Comparison of ENCODE assay signal across 1 cellular context in the genomic region with DNA sequence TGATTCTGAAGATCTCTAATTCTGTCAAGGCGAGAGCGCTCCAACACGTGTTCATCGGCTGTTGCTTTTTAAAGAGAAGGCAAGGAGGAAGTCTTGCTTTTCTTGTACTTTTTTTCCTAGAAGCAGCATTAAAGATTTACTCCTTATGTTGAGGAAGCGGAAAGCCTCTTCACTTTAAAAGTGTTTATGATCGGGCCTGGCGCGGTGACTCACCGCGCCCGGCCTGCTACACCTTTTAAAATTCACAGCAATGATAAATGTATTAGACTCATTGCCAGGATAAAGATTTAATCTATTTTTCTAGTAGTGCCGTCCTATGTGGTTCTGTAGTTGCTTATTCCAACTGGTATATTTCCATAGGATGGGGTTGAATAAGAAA.
A peak's percentile ranks its signal among the peaks of the same experiment; 100 is the strongest.
TF ChIP-seq lines count a peak whose summit lies in the region.

No MANE protein-coding gene starts in this region.

TF ChIP-seq in GM12878, 131 proteins besides CTCF, POLR2A, EP300 and RAD21:
- peak; percentile 42; the same call in 1 of the 2 replicates for TF ChIP-seq MTA3 (IDR thresholded peaks at IDR 0.05; ENCODE audit: borderline replicate concordance, low read length)
- no peak for TF ChIP-seq HDGF (IDR thresholded peaks at IDR 0.05)
- TF ChIP-seq ZBED1 (IDR thresholded peaks at IDR 0.05; ENCODE audit: borderline replicate concordance) = no peak
- 0 out of 2 replicates have a peak, but pooled peaks have one; percentile 12 for TF ChIP-seq SMAD5 (IDR thresholded peaks at IDR 0.05; ENCODE audit: low read depth)
- TF ChIP-seq ZNF207 (IDR thresholded peaks at IDR 0.05; ENCODE audit: borderline replicate concordance) = 0 out of 2 replicates have a peak, but pooled peaks have one; percentile 41
- peak; percentile 23; the same call in 1 of the 2 replicates for TF ChIP-seq WRNIP1 (IDR thresholded peaks at IDR 0.05; ENCODE audit: borderline replicate concordance, low read depth, low read length)
- no peak for TF ChIP-seq BACH1 (IDR thresholded peaks at IDR 0.05; ENCODE audit: borderline replicate concordance)
- TF ChIP-seq SKIL (IDR thresholded peaks at IDR 0.05; ENCODE audit: low read depth, poor library complexity, severe bottlenecking) = peak; percentile 54
- TF ChIP-seq FOXM1 (IDR thresholded peaks at IDR 0.05; ENCODE audit: low read depth, low read length) = 0 out of 2 replicates have a peak, but pooled peaks have one; percentile 45
- no peak for TF ChIP-seq SMARCA5 (IDR thresholded peaks at IDR 0.05)
- TF ChIP-seq, protein P1, sequence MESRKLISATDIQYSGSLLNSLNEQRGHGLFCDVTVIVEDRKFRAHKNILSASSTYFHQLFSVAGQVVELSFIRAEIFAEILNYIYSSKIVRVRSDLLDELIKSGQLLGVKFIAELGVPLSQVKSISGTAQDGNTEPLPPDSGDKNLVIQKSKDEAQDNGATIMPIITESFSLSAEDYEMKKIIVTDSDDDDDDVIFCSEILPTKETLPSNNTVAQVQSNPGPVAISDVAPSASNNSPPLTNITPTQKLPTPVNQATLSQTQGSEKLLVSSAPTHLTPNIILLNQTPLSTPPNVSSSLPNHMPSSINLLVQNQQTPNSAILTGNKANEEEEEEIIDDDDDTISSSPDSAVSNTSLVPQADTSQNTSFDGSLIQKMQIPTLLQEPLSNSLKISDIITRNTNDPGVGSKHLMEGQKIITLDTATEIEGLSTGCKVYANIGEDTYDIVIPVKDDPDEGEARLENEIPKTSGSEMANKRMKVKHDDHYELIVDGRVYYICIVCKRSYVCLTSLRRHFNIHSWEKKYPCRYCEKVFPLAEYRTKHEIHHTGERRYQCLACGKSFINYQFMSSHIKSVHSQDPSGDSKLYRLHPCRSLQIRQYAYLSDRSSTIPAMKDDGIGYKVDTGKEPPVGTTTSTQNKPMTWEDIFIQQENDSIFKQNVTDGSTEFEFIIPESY (IDR thresholded peaks at IDR 0.05) = no peak
- TF ChIP-seq, protein P2, sequence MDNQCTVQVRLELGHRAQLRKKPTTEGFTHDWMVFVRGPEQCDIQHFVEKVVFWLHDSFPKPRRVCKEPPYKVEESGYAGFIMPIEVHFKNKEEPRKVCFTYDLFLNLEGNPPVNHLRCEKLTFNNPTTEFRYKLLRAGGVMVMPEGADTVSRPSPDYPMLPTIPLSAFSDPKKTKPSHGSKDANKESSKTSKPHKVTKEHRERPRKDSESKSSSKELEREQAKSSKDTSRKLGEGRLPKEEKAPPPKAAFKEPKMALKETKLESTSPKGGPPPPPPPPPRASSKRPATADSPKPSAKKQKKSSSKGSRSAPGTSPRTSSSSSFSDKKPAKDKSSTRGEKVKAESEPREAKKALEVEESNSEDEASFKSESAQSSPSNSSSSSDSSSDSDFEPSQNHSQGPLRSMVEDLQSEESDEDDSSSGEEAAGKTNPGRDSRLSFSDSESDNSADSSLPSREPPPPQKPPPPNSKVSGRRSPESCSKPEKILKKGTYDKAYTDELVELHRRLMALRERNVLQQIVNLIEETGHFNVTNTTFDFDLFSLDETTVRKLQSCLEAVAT (IDR thresholded peaks at IDR 0.05) = 0 out of 2 replicates have a peak, but pooled peaks have one; percentile 52
- TF ChIP-seq NRF1 (conservative IDR thresholded peaks at IDR 0.05; ENCODE audit: low read depth, low read length) = no peak
- peak; percentile 25; the same call in 1 of the 2 replicates for TF ChIP-seq PAX8 (IDR thresholded peaks at IDR 0.05)
- TF ChIP-seq, protein P3, sequence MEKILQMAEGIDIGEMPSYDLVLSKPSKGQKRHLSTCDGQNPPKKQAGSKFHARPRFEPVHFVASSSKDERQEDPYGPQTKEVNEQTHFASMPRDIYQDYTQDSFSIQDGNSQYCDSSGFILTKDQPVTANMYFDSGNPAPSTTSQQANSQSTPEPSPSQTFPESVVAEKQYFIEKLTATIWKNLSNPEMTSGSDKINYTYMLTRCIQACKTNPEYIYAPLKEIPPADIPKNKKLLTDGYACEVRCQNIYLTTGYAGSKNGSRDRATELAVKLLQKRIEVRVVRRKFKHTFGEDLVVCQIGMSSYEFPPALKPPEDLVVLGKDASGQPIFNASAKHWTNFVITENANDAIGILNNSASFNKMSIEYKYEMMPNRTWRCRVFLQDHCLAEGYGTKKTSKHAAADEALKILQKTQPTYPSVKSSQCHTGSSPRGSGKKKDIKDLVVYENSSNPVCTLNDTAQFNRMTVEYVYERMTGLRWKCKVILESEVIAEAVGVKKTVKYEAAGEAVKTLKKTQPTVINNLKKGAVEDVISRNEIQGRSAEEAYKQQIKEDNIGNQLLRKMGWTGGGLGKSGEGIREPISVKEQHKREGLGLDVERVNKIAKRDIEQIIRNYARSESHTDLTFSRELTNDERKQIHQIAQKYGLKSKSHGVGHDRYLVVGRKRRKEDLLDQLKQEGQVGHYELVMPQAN (conservative IDR thresholded peaks at IDR 0.05) = 0 out of 2 replicates have a peak, but pooled peaks have one; percentile 56
- TF ChIP-seq JUNB (IDR thresholded peaks at IDR 0.05) = peak; percentile 7; the same call in 1 of the 2 replicates
- TF ChIP-seq NFIC (IDR thresholded peaks at IDR 0.05; ENCODE audit: low read depth, low read length) = peak; percentile 64; the same call in 1 of the 2 replicates
- TF ChIP-seq ZNF592 (IDR thresholded peaks at IDR 0.05) = no peak
- TF ChIP-seq, protein P4, sequence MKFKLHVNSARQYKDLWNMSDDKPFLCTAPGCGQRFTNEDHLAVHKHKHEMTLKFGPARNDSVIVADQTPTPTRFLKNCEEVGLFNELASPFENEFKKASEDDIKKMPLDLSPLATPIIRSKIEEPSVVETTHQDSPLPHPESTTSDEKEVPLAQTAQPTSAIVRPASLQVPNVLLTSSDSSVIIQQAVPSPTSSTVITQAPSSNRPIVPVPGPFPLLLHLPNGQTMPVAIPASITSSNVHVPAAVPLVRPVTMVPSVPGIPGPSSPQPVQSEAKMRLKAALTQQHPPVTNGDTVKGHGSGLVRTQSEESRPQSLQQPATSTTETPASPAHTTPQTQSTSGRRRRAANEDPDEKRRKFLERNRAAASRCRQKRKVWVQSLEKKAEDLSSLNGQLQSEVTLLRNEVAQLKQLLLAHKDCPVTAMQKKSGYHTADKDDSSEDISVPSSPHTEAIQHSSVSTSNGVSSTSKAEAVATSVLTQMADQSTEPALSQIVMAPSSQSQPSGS (IDR thresholded peaks at IDR 0.05; ENCODE audit: low read length) = peak; percentile 37; the same call in 1 of the 2 replicates
